In the genomic region with DNA sequence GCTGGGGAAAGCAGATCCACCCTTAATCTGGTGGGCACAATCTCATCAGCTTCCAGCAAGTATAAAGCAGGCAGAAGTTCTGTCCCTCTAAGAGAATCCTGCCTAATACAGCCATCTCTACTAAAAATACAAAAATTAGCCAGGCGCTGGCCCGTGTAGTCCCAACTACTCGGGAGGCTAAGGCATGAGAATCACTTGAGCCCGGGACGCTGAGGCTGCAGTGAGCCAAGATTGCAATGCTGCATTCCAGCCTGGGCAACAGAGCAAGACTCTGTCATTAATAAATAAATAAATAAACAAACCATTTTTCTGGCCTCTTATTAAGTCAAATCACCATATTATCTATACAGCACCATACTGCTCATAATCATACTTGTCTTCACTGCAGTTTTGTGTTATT, we compare ENCODE assay signal across 20 cellular contexts.
DNase-seq lines count a peak whose midpoint lies in the region; ATAC-seq and TF ChIP-seq lines count a peak whose summit lies in the region.
"Had no signal": no experiment of that assay in that cellular context is flagged by ENCODE, and none has a peak within 500 bp of the region (broad histone marks: within the 10 kb centered on the region; RNA-seq: fewer than 3 reads in every experiment).

No MANE protein-coding gene starts in this region.

- no peak for DNase-seq in activated T-cell treated with anti-CD3 and anti-CD28 coated beads, Interleukin-2, amount 50 U/mL, for 72 hours
- DNase-seq in activated T-cell treated with anti-CD3 and anti-CD28 coated beads, Interleukin-2, amount 50 U/mL, for 24 hours = no peak
- no peak for DNase-seq in PC-3
- peak; percentile 17 for DNase-seq in fibroblast of gingiva (ENCODE audit: low read depth)
- DNase-seq in thyroid gland = peak; percentile 46 to 54
- DNase-seq in activated naive CD8-positive, alpha-beta T cell treated with anti-CD3 and anti-CD28 coated beads, Interleukin-2, amount 50 U/mL, for 24 hours = no peak
- DNase-seq in medulla oblongata (ENCODE audit: extremely low spot score) = no peak
- DNase-seq: 8988T; COR-L47; DMS153; HCEC 1CT; Karpas-422; NCI-H146; NCI-H345; NCI-H526 treated with DMSO at 0.1 percent for 48 hours; NK-92 treated with Interleukin-12 subunit alpha and Interleukin-12 subunit beta, amount 100 ng/mL, for 24 hours; OCI-M1 had no signal

- no peaks in the 10 kb centered on the region for H3K27me3 Mint-ChIP-seq in activated T-cell treated with anti-CD3 and anti-CD28 coated beads, Interleukin-2, amount 50 U/mL, for 72 hours (ENCODE audit: low read depth)
- no peaks in the 10 kb centered on the region for H3K27me3 Mint-ChIP-seq in activated T-cell treated with anti-CD3 and anti-CD28 coated beads, Interleukin-2, amount 50 U/mL, for 24 hours
- no peaks in the 10 kb centered on the region for H3K27me3 Mint-ChIP-seq in activated naive CD8-positive, alpha-beta T cell treated with anti-CD3 and anti-CD28 coated beads, Interleukin-2, amount 50 U/mL, for 24 hours

- H3K79me2 ChIP-seq in PC-3 (ENCODE audit: low read length) = peaks cover 95% of the 10 kb centered on the region

- intact Hi-C loops in PC-3 (cut with micrococcal nuclease) = no loop called here
- intact Hi-C loops in thyroid gland (cut with DNase I) = no loop called here

- no peak for TF ChIP-seq POLR2A in thyroid gland (IDR thresholded peaks at IDR 0.05)

- POLR2A ChIA-PET in PC-3 (lab: Charles Lee; ENCODE audit: unreplicated experiment) = no interaction called here

- WGBS in thyroid gland, 2 donors = 37 to 48% methylated on average over 5 of the region's 5 CpGs

- no peak overlapping the region for H3K4me3 Mint-ChIP-seq in activated T-cell treated with anti-CD3 and anti-CD28 coated beads, Interleukin-2, amount 50 U/mL, for 72 hours
- no peak overlapping the region for H3K4me3 Mint-ChIP-seq in activated T-cell treated with anti-CD3 and anti-CD28 coated beads, Interleukin-2, amount 50 U/mL, for 24 hours
- no peak overlapping the region for H3K4me3 Mint-ChIP-seq in activated naive CD8-positive, alpha-beta T cell treated with anti-CD3 and anti-CD28 coated beads, Interleukin-2, amount 50 U/mL, for 24 hours
- H3K4me3 Mint-ChIP-seq: CD14-positive monocyte had no signal

- peaks cover 7% of the 10 kb centered on the region for H3F3A ChIP-seq in PC-3 (ENCODE audit: low read length, unreplicated experiment)

- H3K4me1 ChIP-seq in PC-3 (ENCODE audit: insufficient read depth, low read length) (peaks cover 54% of the 10 kb centered on the region), thyroid gland (peaks cover 21 to 33% of the 10 kb centered on the region in 2 donors)

- H3K27me3 ChIP-seq in PC-3 (ENCODE audit: low read length) (no peaks in the 10 kb centered on the region), thyroid gland (no peaks in the 10 kb centered on the region)

- peaks cover 0 to 1% of the 10 kb centered on the region in 2 donors for H3K9me3 Mint-ChIP-seq in activated T-cell treated with anti-CD3 and anti-CD28 coated beads, Interleukin-2, amount 50 U/mL, for 72 hours
- H3K9me3 Mint-ChIP-seq in activated T-cell treated with anti-CD3 and anti-CD28 coated beads, Interleukin-2, amount 50 U/mL, for 24 hours = no peaks in the 10 kb centered on the region
- no peaks in the 10 kb centered on the region for H3K9me3 Mint-ChIP-seq in activated naive CD8-positive, alpha-beta T cell treated with anti-CD3 and anti-CD28 coated beads, Interleukin-2, amount 50 U/mL, for 24 hours
- H3K9me3 Mint-ChIP-seq: CD14-positive monocyte had no signal

- H3K36me3 Mint-ChIP-seq in activated T-cell treated with anti-CD3 and anti-CD28 coated beads, Interleukin-2, amount 50 U/mL, for 72 hours (ENCODE audit: insufficient read depth in 2 of 2) = no peaks in the 10 kb centered on the region
- no peaks in the 10 kb centered on the region for H3K36me3 Mint-ChIP-seq in activated T-cell treated with anti-CD3 and anti-CD28 coated beads, Interleukin-2, amount 50 U/mL, for 24 hours (ENCODE audit: low read depth)
- H3K36me3 Mint-ChIP-seq in activated naive CD8-positive, alpha-beta T cell treated with anti-CD3 and anti-CD28 coated beads, Interleukin-2, amount 50 U/mL, for 24 hours (ENCODE audit: low read depth) = peaks cover 2% of the 10 kb centered on the region
- H3K36me3 Mint-ChIP-seq: CD14-positive monocyte had no signal

- no peaks in the 10 kb centered on the region for H3K9me2 ChIP-seq in PC-3 (replicated peaks; ENCODE audit: low read length)

- H2AFZ ChIP-seq in PC-3 (ENCODE audit: low read length) = no peak overlapping the region

- H3K4me1 Mint-ChIP-seq in activated T-cell treated with anti-CD3 and anti-CD28 coated beads, Interleukin-2, amount 50 U/mL, for 72 hours (ENCODE audit: low read depth) = peaks cover 44% of the 10 kb centered on the region
- H3K4me1 Mint-ChIP-seq in activated T-cell treated with anti-CD3 and anti-CD28 coated beads, Interleukin-2, amount 50 U/mL, for 24 hours (ENCODE audit: low read depth) = peaks cover 69% of the 10 kb centered on the region
- H3K4me1 Mint-ChIP-seq in activated naive CD8-positive, alpha-beta T cell treated with anti-CD3 and anti-CD28 coated beads, Interleukin-2, amount 50 U/mL, for 24 hours = peaks cover 54% of the 10 kb centered on the region

- peaks cover 59% of the 10 kb centered on the region for H4K20me1 ChIP-seq in PC-3 (ENCODE audit: low read length)

- TF ChIP-seq CTCF in PC-3 (conservative IDR thresholded peaks at IDR 0.05; ENCODE audit: low read depth, low read length) = no peak
- TF ChIP-seq CTCF in thyroid gland (IDR thresholded peaks at IDR 0.05) = no peak

- no peak for ATAC-seq in activated T-cell treated with anti-CD3 and anti-CD28 coated beads, Interleukin-2, amount 50 U/mL, for 72 hours (replicated peaks in 1 of 2)
- ATAC-seq in PC-3 = no peak
- no peak for ATAC-seq in activated naive CD8-positive, alpha-beta T cell treated with anti-CD3 and anti-CD28 coated beads, Interleukin-2, amount 50 U/mL, for 24 hours
- no peak for ATAC-seq in GM18511 (IDR thresholded peaks at IDR 0.05; ENCODE audit: unreplicated experiment)
- ATAC-seq: GM12878 had no signal

- H3K9ac ChIP-seq in PC-3 (ENCODE audit: low read length) = no peak overlapping the region

- CTCF ChIA-PET in PC-3 (lab: Charles Lee) = no interaction called here

- H3K36me3 ChIP-seq in PC-3 (ENCODE audit: low read depth, low read length) = no peaks in the 10 kb centered on the region
- no peaks in the 10 kb centered on the region for H3K36me3 ChIP-seq in thyroid gland

- H3K4me3 ChIP-seq in PC-3 (ENCODE audit: low read length) = no peak overlapping the region
- H3K4me3 ChIP-seq in thyroid gland (replicated peaks in 1 of 3) = no peak overlapping the region
- H3K4me3 ChIP-seq: GM12878 had no signal

- H3K27ac Mint-ChIP-seq in activated T-cell treated with anti-CD3 and anti-CD28 coated beads, Interleukin-2, amount 50 U/mL, for 72 hours = peak overlapping the region; percentile 75
- H3K27ac Mint-ChIP-seq in activated T-cell treated with anti-CD3 and anti-CD28 coated beads, Interleukin-2, amount 50 U/mL, for 24 hours = no peak overlapping the region
- H3K27ac Mint-ChIP-seq in activated naive CD8-positive, alpha-beta T cell treated with anti-CD3 and anti-CD28 coated beads, Interleukin-2, amount 50 U/mL, for 24 hours = no peak overlapping the region

- H3K9me3 ChIP-seq in PC-3 (ENCODE audit: low read length) = no peaks in the 10 kb centered on the region
- no peaks in the 10 kb centered on the region for H3K9me3 ChIP-seq in thyroid gland

- H3K4me2 ChIP-seq in PC-3 (ENCODE audit: low read length) = 0 out of 2 replicates have a peak overlapping the region, but pooled peaks have one; percentile 66

- H3K27ac ChIP-seq in PC-3 (ENCODE audit: low read length) = no peak overlapping the region
- no peak overlapping the region for H3K27ac ChIP-seq in thyroid gland

- no TSS peak for BruUV-seq in PC-3 (replicated peaks; lab: Mats Ljungman, UMichigan)

Comparison
In these comparisons a context has a peak if more than half of its experiments do, and no peak if none do; other contexts are left out.
1. DNase-seq: peak in fibroblast of gingiva (single experiment) and thyroid gland (2 of 2); none in activated T-cell treated with anti-CD3 and anti-CD28 coated beads, Interleukin-2, amount 50 U/mL, for 72 hours (0 of 2), activated T-cell treated with anti-CD3 and anti-CD28 coated beads, Interleukin-2, amount 50 U/mL, for 24 hours (single experiment), PC-3 (single experiment), activated naive CD8-positive, alpha-beta T cell treated with anti-CD3 and anti-CD28 coated beads, Interleukin-2, amount 50 U/mL, for 24 hours (single experiment) and medulla oblongata (single experiment).